ENCODE assay signal across 8 cellular contexts in the genomic region with DNA sequence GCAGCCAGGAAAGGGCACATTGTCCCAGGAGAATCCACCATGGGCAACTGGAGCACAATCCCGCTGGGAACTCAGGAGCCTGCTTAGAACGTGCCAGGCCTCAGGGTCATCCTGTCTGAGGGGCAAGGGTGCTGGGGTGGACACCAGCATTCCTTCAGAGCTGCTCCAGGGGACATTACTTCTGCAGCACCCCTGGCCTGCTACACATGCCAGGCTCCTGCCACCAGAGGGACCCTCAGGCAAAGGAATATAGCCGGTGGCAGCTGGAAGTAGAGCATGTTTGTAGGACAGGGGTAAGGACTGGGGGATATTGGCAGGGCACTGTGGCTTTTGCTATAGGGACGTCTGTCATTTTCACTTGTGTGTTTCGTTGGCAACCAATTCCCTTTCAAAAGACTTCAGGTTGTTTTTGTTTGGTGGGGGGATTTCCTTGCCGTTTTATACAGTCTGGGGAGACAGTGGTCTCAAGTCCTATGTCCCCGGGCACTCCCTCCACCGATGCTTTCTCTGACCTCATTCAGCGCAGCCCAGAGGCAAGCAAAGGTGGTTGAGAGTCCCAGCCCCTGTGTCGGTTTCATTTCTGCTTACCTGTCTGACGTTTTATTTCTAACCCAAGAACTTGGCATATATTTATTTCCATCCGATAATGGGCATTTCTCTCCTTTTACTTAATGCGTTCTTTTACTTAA.
DNase-seq lines count a peak whose midpoint lies in the region; ATAC-seq and TF ChIP-seq lines count a peak whose summit lies in the region.

No MANE protein-coding gene starts in this region.

- intact Hi-C loops in left lung (cut with DNase I), result no loop called here

- no peak overlapping the region for H3K4me3 Mint-ChIP-seq in stimulated activated naive CD8-positive, alpha-beta T cell treated with anti-CD3 and anti-CD28 coated beads, Interleukin-15, amount 100 ng/mL, for 72 hours

- H3K27ac Mint-ChIP-seq in stimulated activated naive CD8-positive, alpha-beta T cell treated with anti-CD3 and anti-CD28 coated beads, Interleukin-15, amount 100 ng/mL, for 72 hours, result no peak overlapping the region

- no peaks in the 10 kb centered on the region for H3K9me3 ChIP-seq in RWPE2 (ENCODE audit: severe bottlenecking)
- peaks cover 0 to 8% of the 10 kb centered on the region in 2 donors for H3K9me3 ChIP-seq in left lung

- H3K36me3 ChIP-seq in RWPE2 (ENCODE audit: low read depth) (no peaks in the 10 kb centered on the region), left lung (peaks cover 0 to 33% of the 10 kb centered on the region in 2 donors)

- no peak overlapping the region for H3K27ac ChIP-seq in RWPE2 (ENCODE audit: poor library complexity, severe bottlenecking)
- H3K27ac ChIP-seq in left lung, result no peak overlapping the region

- DNase-seq in 8988T (peak; percentile 66), GM13977 (ENCODE audit: low spot score) (no peak), RWPE2 (ENCODE audit: low spot score) (peak; percentile 70), astrocyte of the cerebellum (ENCODE audit: low read depth) (no peak), left lung (peak in 1 of 2 donors; percentile 72), NCI-H446 treated with DMSO at 0.1 percent for 48 hours (lab: John Stamatoyannopoulos, UW) (no peak)
- DNase-seq in stimulated activated naive CD8-positive, alpha-beta T cell treated with anti-CD3 and anti-CD28 coated beads, Interleukin-15, amount 100 ng/mL, for 72 hours, result peak; percentile 59 to 72

- in situ Hi-C loops in GM13977 (cut with MboI; ENCODE audit: low pct_unique_long_range_greater_than_20kb, low sequenced_read_pairs, unreplicated experiment), result no loop called here
- in situ Hi-C loops in astrocyte of the cerebellum (cut with HindIII; ENCODE audit: low sequenced_read_pairs), result no loop called here

- ATAC-seq in RWPE2 (ENCODE audit: low read depth) (peak; percentile 66; the same call in 2 of the 3 replicates), left lung (peak; percentile 34), HG02840 (IDR thresholded peaks at IDR 0.05; ENCODE audit: low FRiP score, unreplicated experiment) (no peak)
- ATAC-seq in stimulated activated naive CD8-positive, alpha-beta T cell treated with anti-CD3 and anti-CD28 coated beads, Interleukin-15, amount 100 ng/mL, for 72 hours, result peak; percentile 97

- H3K4me1 ChIP-seq in RWPE2 (ENCODE audit: insufficient read depth, poor library complexity, severe bottlenecking) (no peaks in the 10 kb centered on the region), left lung (no peaks in the 10 kb centered on the region)

- peaks cover 12 to 20% of the 10 kb centered on the region in 2 donors for H3K9me3 Mint-ChIP-seq in stimulated activated naive CD8-positive, alpha-beta T cell treated with anti-CD3 and anti-CD28 coated beads, Interleukin-15, amount 100 ng/mL, for 72 hours

- no peak overlapping the region for H3K4me3 ChIP-seq in RWPE2 (ENCODE audit: severe bottlenecking)
- H3K4me3 ChIP-seq in astrocyte of the cerebellum (ENCODE audit: low read depth, low read length), result no peak overlapping the region
- no peak overlapping the region for H3K4me3 ChIP-seq in left lung

- H3K27me3 ChIP-seq in RWPE2 (ENCODE audit: insufficient read depth, poor library complexity, severe bottlenecking), result no peaks in the 10 kb centered on the region
- no peaks in the 10 kb centered on the region for H3K27me3 ChIP-seq in left lung

- TF ChIP-seq CTCF in GM13977 (IDR thresholded peaks at IDR 0.05; ENCODE audit: extremely low read depth, insufficient read depth, missing control alignments) (peak; percentile 53), RWPE2 (IDR thresholded peaks at IDR 0.05; ENCODE audit: poor library complexity, severe bottlenecking) (peak; percentile 77), astrocyte of the cerebellum (IDR thresholded peaks at IDR 0.05; ENCODE audit: low read depth, low read length, missing control alignments) (peak; percentile 54), left lung (IDR thresholded peaks at IDR 0.05) (peak in 1 of 2 donors; percentile 43)

- H3K27me3 Mint-ChIP-seq in stimulated activated naive CD8-positive, alpha-beta T cell treated with anti-CD3 and anti-CD28 coated beads, Interleukin-15, amount 100 ng/mL, for 72 hours, result no peaks in the 10 kb centered on the region

- peaks cover 32% of the 10 kb centered on the region for H3K4me1 Mint-ChIP-seq in stimulated activated naive CD8-positive, alpha-beta T cell treated with anti-CD3 and anti-CD28 coated beads, Interleukin-15, amount 100 ng/mL, for 72 hours

Comparison
In these comparisons a context has a peak if more than half of its experiments do, and no peak if none do; other contexts are left out.
1. DNase-seq: peak in 8988T (single experiment), RWPE2 (single experiment) and stimulated activated naive CD8-positive, alpha-beta T cell treated with anti-CD3 and anti-CD28 coated beads, Interleukin-15, amount 100 ng/mL, for 72 hours (2 of 2); none in GM13977 (single experiment), astrocyte of the cerebellum (single experiment) and NCI-H446 treated with DMSO at 0.1 percent for 48 hours (single experiment).